ENCODE assay signal across 1 cellular context in the genomic region with DNA sequence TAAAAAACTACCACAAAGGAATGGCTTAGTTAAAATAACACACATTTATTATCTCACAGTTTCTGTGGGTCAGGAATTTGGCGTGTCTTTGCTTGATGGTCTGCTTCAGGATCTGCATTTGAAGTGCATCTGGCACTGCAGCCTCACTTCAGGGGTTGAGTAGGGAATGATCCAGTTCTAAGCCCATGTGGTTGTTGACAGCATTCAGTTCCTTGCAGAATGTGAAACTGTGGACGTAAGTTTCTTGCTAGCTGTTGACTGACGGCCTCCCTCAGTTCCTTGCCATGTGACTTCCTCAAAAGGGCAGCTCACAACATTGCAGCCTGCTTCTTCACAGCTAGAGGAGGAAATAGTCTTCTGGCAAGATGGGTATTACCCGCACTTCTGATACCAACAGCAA.
TF ChIP-seq lines count a peak whose summit lies in the region.

No MANE protein-coding gene starts in this region.

TF ChIP-seq in GM12878, 131 proteins besides CTCF, POLR2A, EP300 and RAD21:
- peak; percentile 70; the same call in 1 of the 2 replicates for TF ChIP-seq RAD51 (IDR thresholded peaks at IDR 0.05)
- TF ChIP-seq, protein P1, sequence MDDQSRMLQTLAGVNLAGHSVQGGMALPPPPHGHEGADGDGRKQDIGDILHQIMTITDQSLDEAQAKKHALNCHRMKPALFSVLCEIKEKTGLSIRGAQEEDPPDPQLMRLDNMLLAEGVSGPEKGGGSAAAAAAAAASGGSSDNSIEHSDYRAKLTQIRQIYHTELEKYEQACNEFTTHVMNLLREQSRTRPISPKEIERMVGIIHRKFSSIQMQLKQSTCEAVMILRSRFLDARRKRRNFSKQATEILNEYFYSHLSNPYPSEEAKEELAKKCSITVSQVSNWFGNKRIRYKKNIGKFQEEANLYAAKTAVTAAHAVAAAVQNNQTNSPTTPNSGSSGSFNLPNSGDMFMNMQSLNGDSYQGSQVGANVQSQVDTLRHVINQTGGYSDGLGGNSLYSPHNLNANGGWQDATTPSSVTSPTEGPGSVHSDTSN (IDR thresholded peaks at IDR 0.05; ENCODE audit: insufficient replicate concordance, low read depth, low read length), result peak; percentile 81
- TF ChIP-seq, protein P2, sequence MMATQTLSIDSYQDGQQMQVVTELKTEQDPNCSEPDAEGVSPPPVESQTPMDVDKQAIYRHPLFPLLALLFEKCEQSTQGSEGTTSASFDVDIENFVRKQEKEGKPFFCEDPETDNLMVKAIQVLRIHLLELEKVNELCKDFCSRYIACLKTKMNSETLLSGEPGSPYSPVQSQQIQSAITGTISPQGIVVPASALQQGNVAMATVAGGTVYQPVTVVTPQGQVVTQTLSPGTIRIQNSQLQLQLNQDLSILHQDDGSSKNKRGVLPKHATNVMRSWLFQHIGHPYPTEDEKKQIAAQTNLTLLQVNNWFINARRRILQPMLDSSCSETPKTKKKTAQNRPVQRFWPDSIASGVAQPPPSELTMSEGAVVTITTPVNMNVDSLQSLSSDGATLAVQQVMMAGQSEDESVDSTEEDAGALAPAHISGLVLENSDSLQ (IDR thresholded peaks at IDR 0.05), result peak; percentile 94
- no peak for TF ChIP-seq ZNF274 (IDR thresholded peaks at IDR 0.05; ENCODE audit: insufficient read depth, insufficient read length)
- TF ChIP-seq MEF2B (IDR thresholded peaks at IDR 0.05; ENCODE audit: partially characterized antibody, poor library complexity, severe bottlenecking), result no peak
- no peak for TF ChIP-seq ZNF217 (IDR thresholded peaks at IDR 0.05)
- TF ChIP-seq, protein P3, sequence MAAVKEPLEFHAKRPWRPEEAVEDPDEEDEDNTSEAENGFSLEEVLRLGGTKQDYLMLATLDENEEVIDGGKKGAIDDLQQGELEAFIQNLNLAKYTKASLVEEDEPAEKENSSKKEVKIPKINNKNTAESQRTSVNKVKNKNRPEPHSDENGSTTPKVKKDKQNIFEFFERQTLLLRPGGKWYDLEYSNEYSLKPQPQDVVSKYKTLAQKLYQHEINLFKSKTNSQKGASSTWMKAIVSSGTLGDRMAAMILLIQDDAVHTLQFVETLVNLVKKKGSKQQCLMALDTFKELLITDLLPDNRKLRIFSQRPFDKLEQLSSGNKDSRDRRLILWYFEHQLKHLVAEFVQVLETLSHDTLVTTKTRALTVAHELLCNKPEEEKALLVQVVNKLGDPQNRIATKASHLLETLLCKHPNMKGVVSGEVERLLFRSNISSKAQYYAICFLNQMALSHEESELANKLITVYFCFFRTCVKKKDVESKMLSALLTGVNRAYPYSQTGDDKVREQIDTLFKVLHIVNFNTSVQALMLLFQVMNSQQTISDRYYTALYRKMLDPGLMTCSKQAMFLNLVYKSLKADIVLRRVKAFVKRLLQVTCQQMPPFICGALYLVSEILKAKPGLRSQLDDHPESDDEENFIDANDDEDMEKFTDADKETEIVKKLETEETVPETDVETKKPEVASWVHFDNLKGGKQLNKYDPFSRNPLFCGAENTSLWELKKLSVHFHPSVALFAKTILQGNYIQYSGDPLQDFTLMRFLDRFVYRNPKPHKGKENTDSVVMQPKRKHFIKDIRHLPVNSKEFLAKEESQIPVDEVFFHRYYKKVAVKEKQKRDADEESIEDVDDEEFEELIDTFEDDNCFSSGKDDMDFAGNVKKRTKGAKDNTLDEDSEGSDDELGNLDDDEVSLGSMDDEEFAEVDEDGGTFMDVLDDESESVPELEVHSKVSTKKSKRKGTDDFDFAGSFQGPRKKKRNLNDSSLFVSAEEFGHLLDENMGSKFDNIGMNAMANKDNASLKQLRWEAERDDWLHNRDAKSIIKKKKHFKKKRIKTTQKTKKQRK (IDR thresholded peaks at IDR 0.05; ENCODE audit: low read depth, low read length), result no peak
- TF ChIP-seq CEBPB (IDR thresholded peaks at IDR 0.05; ENCODE audit: borderline replicate concordance in 1 of 2, low read depth in 2 of 2, low read length in 2 of 2), result no peak
- TF ChIP-seq CREM (IDR thresholded peaks at IDR 0.05; ENCODE audit: low read depth), result no peak
- TF ChIP-seq HDAC2 (IDR thresholded peaks at IDR 0.05), result no peak
- TF ChIP-seq, protein P4, sequence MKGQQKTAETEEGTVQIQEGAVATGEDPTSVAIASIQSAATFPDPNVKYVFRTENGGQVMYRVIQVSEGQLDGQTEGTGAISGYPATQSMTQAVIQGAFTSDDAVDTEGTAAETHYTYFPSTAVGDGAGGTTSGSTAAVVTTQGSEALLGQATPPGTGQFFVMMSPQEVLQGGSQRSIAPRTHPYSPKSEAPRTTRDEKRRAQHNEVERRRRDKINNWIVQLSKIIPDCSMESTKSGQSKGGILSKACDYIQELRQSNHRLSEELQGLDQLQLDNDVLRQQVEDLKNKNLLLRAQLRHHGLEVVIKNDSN (IDR thresholded peaks at IDR 0.05; ENCODE audit: borderline replicate concordance, extremely low read length, insufficient read depth, low read depth, low read length), result peak; percentile 44
- TF ChIP-seq, protein P5, sequence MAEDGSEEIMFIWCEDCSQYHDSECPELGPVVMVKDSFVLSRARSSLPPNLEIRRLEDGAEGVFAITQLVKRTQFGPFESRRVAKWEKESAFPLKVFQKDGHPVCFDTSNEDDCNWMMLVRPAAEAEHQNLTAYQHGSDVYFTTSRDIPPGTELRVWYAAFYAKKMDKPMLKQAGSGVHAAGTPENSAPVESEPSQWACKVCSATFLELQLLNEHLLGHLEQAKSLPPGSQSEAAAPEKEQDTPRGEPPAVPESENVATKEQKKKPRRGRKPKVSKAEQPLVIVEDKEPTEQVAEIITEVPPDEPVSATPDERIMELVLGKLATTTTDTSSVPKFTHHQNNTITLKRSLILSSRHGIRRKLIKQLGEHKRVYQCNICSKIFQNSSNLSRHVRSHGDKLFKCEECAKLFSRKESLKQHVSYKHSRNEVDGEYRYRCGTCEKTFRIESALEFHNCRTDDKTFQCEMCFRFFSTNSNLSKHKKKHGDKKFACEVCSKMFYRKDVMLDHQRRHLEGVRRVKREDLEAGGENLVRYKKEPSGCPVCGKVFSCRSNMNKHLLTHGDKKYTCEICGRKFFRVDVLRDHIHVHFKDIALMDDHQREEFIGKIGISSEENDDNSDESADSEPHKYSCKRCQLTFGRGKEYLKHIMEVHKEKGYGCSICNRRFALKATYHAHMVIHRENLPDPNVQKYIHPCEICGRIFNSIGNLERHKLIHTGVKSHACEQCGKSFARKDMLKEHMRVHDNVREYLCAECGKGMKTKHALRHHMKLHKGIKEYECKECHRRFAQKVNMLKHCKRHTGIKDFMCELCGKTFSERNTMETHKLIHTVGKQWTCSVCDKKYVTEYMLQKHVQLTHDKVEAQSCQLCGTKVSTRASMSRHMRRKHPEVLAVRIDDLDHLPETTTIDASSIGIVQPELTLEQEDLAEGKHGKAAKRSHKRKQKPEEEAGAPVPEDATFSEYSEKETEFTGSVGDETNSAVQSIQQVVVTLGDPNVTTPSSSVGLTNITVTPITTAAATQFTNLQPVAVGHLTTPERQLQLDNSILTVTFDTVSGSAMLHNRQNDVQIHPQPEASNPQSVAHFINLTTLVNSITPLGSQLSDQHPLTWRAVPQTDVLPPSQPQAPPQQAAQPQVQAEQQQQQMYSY (CRISPR knock-in tag; IDR thresholded peaks at IDR 0.05), result no peak
- no peak for TF ChIP-seq YY1 (IDR thresholded peaks at IDR 0.05; ENCODE audit: low read depth, low read length)
- peak; percentile 74; the same call in 1 of the 2 replicates for TF ChIP-seq SPI1 (IDR thresholded peaks at IDR 0.05; ENCODE audit: borderline replicate concordance, insufficient read depth, low read depth, low read length)
- TF ChIP-seq BCL11A (IDR thresholded peaks at IDR 0.05; ENCODE audit: low read depth, low read length), result no peak
TF ChIP-seq in GM12878: peak in this region for 5.
